22 cellular contexts compared by ENCODE assay signal in the genomic region with DNA sequence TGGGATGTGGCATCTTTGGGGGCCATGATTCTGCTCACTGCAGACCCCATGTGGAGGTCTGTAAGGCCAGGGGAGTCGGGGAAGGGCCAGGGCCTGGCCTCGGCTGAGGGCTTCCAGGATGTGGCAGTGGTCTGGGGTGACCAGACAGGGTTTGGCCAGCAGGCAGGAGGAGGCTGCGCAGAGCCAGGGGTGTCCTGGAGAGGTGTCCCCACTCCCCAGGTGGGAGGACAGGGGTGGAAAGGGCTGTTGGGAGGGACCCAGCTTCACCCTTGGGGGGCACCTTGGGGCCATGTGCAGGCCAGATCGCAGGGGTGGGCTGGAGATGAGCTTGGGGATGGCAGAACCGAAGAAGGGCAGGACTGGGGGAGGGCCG.
"Had no signal": no experiment of that assay in that cellular context is flagged by ENCODE, and none has a peak within 500 bp of the region (broad histone marks: within the 10 kb centered on the region; RNA-seq: fewer than 3 reads in every experiment).

No MANE protein-coding gene starts in this region.

- H3K36me3 ChIP-seq: brain microvascular endothelial cell had no signal

- ATAC-seq: activated CD4-positive, alpha-beta T cell treated with anti-CD3 and anti-CD28 coated beads for 36 hours; activated naive CD4-positive, alpha-beta T cell treated with anti-CD3 and anti-CD28 coated beads, Interleukin-2, amount 50 U/mL, for 72 hours; Panc1; T-cell had no signal

- H3K27ac ChIP-seq: brain microvascular endothelial cell, cardiac muscle cell, SK-N-MC had no signal

- H3K27me3 ChIP-seq: brain microvascular endothelial cell had no signal

- H3K4me3 ChIP-seq: cardiac muscle cell, SK-N-MC had no signal

- DNase-seq: activated CD4-positive, alpha-beta memory T cell treated with anti-CD3 and anti-CD28 coated beads, Interleukin-2, amount 10 ng/mL, durations not matched to agents 7 days and 5 days; activated CD4-positive, alpha-beta T cell treated with anti-CD3 and anti-CD28 coated beads, Interleukin-2, amount 50 U/mL, for 1 hour; activated CD8-positive, alpha-beta memory T cell treated with anti-CD3 and anti-CD28 coated beads, Interleukin-2, amount 50 U/mL, for 4 hours; activated effector memory CD4-positive, alpha-beta T cell treated with Interleukin-2 at 50 U/mL for 16 hours; activated naive CD4-positive, alpha-beta T cell treated with Interleukin-2 at 50 U/mL for 16 hours; activated T-cell treated with anti-CD3 and anti-CD28 coated beads, Interleukin-2, amount 50 U/mL, for 1 hour; brain microvascular endothelial cell; NCI-H1105 treated with DMSO at 0.1 percent for 48 hours; NCI-H1436 treated with DMSO at 0.1 percent for 48 hours; NCI-H187; NCI-H2081 treated with DMSO at 0.1 percent for 48 hours; NCI-H526; NCI-H82; T-helper 2 cell; T1000 had no signal

- FAIRE-seq: TTC549 had no signal
